Comparison of ENCODE assay signal across 30 cellular contexts in the genomic region with DNA sequence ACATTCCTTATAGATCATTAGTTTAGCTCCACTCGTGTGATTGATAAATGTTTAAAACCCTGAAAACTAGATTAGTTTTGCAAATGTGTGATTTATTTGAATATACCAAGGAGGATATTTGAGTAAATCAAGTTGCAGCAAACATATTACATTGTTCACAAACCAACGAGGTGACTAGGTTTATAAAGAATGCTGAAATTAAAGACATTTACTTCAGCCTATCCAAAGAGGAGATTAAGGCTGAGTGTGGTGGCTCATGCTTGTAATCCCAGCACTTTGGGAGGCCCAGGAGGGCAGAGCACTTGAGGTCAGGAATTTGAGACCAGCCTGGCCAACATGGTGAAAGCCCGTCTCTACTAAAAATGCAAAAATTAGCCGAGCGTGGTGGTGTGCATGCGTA. TPM values are rescaled to one million over a fixed set of nuclear protein-coding genes. Genes with fewer than 3 reads are reported as not detected.
"Had no signal": no experiment of that assay in that cellular context is flagged by ENCODE, and none has a peak within 500 bp of the region (broad histone marks: within the 10 kb centered on the region; RNA-seq: fewer than 3 reads in every experiment).

No MANE protein-coding gene starts in this region.

- H3K4me3 ChIP-seq: adrenal gland, heart right ventricle, left lung, lung, mucosa of descending colon, stomach, thyroid gland had no signal

- H3K36me3 ChIP-seq: adrenal gland, heart right ventricle, left lung, stomach, thyroid gland had no signal

- ATAC-seq: effector memory CD8-positive, alpha-beta T cell; heart right ventricle; left lung; mucosa of descending colon; natural killer cell treated with Interleukin-12 subunit alpha and Interleukin-12 subunit beta and Interleukin-15 and Interleukin-18, amount 100 ng/mL, for 72 hours; stimulated activated naive B cell treated with anti-CD40 and anti-IgM and Interleukin-4, amounts not matched to agents 10 μg/mL and 1 μg/mL and 100 μg/mL, for 72 hours had no signal

- H3K9me3 ChIP-seq: adrenal gland, heart right ventricle, left lung, mucosa of descending colon, stomach, thyroid gland had no signal

- H3K27ac ChIP-seq: adrenal gland, heart right ventricle, left lung, stomach, thyroid gland, VCaP had no signal

- H3K27me3 ChIP-seq: adrenal gland, heart right ventricle, left lung, stomach, thyroid gland had no signal

- DNase-seq: activated CD4-positive, alpha-beta T cell treated with anti-CD3 and anti-CD28 coated beads for 48 hours; activated CD4-positive, alpha-beta T cell treated with anti-CD3 and anti-CD28 coated beads, Interleukin-2, amount 50 U/mL, for 48 hours; activated CD8-positive, alpha-beta memory T cell treated with anti-CD3 and anti-CD28 coated beads for 24 hours; activated effector memory CD4-positive, alpha-beta T cell treated with Interleukin-2 at 50 U/mL for 16 hours; activated naive CD4-positive, alpha-beta T cell treated with Interleukin-2 at 50 U/mL for 16 hours; adrenal gland; caudate nucleus; cortex of kidney; effector memory CD8-positive, alpha-beta T cell; erythroblast; heart right ventricle; left lung; mesendoderm; mucosa of descending colon; retina; stimulated activated CD4-positive, alpha-beta T cell treated with anti-CD3 and anti-CD28 coated beads, Interleukin-15, amount 100 ng/mL, for 24 hours; stimulated activated CD4-positive, alpha-beta T cell treated with anti-CD3 and anti-CD28 coated beads, Interleukin-2, amount 100 ng/mL, for 24 hours; stimulated activated naive B cell treated with anti-CD40 and anti-IgM and Interleukin-4, amounts not matched to agents 10 μg/mL and 1 μg/mL and 100 μg/mL, for 72 hours; stomach; T-helper 9 cell; thyroid gland had no signal

- H3K4me1 ChIP-seq: adrenal gland, left lung had no signal

RNA-seq across cellular contexts. Expression of a gene that starts 34.1 kb away (rescaled TPM):
- total RNA-seq: adrenal gland; chondrocyte; fibroblast of lung; glomerular endothelial cell; mucosa of descending colon; myocyte; natural killer cell treated with Interleukin-12 subunit alpha and Interleukin-12 subunit beta and Interleukin-15 and Interleukin-18, amount 100 ng/mL, for 72 hours; omental fat pad; posterior vena cava; thyroid gland had no signal
- polyA plus RNA-seq: adrenal gland, heart right ventricle had no signal
